Comparison of ENCODE assay signal across 8 cellular contexts in genomic region chr12:8032242-8033152, GRCh38. TPM values are rescaled to one million over a fixed set of nuclear protein-coding genes. Genes with fewer than 3 reads are reported as not detected.
A peak's percentile ranks its signal among the peaks of the same experiment; 100 is the strongest.
DNase-seq lines count a peak whose midpoint lies in the region; ATAC-seq and TF ChIP-seq lines count a peak whose summit lies in the region.

Gene FOXJ2, plus strand, starts transcription at chr12:8032716. Its CDS starts 7,117 bp downstream, at chr12:8039833.

- peak; percentile 79 for DNase-seq in BE2C
- peak; percentile 25 for DNase-seq in NOMO-1 treated with dmso at 0.1 percent for 144 hours (lab: John Stamatoyannopoulos, UW; ENCODE audit: unreplicated experiment)
- peak; percentile 65 for DNase-seq in activated T-cell treated with anti-CD3 and anti-CD28 coated beads for 24 hours (ENCODE audit: low read depth)
- no peak for DNase-seq in epithelial cell of prostate (ENCODE audit: low read depth, low spot score)
- DNase-seq in mucosa of gallbladder (ENCODE audit: low spot score): peak; percentile 80
- DNase-seq in stimulated activated CD8-positive, alpha-beta memory T cell treated with anti-CD3 and anti-CD28 coated beads, Interleukin-4, amount 100 ng/mL, for 24 hours (ENCODE audit: low read depth): peak; percentile 66

- H3K36me3 ChIP-seq in BE2C: no peaks in the 10 kb centered on the region

- no peak for TF ChIP-seq CTCF in BE2C (IDR thresholded peaks at IDR 0.05; ENCODE audit: low read depth, low read length)

- H3K4me1 ChIP-seq in BE2C: peaks cover 4% of the 10 kb centered on the region; the same call in 1 of the 2 replicates

- no peaks in the 10 kb centered on the region for H3K27me3 ChIP-seq in BE2C

- no peaks in the 10 kb centered on the region for H3K9me3 ChIP-seq in BE2C

- peak within 1 kb of the TSS; percentile 86 for H3K4me3 ChIP-seq in BE2C (ENCODE audit: low read depth, low read length)

- ATAC-seq in GM19043 (IDR thresholded peaks at IDR 0.05; ENCODE audit: low read depth, unreplicated experiment): peak; percentile 73
- peak; percentile 62 for ATAC-seq in HG03342 (IDR thresholded peaks at IDR 0.05; ENCODE audit: unreplicated experiment)

- H3K27ac ChIP-seq in epithelial cell of prostate: peak within 1 kb of the TSS; percentile 44

RNA-seq across cellular contexts. Expression of gene FOXJ2, which starts in this region (rescaled TPM):
- 7.6 TPM for polyA plus RNA-seq in BE2C (2012; ENCODE audit: insufficient read depth, insufficient read length, low read depth)
- 23.7 TPM for total RNA-seq in mucosa of gallbladder
